In genomic region chr20:25039697-25040437, GRCh38 we compare ENCODE assay signal across 9 cellular contexts. TPM values are rescaled to one million over a fixed set of nuclear protein-coding genes. Genes with fewer than 3 reads are reported as not detected.
DNase-seq lines count a peak whose midpoint lies in the region; ATAC-seq and TF ChIP-seq lines count a peak whose summit lies in the region.
"Had no signal": no experiment of that assay in that cellular context is flagged by ENCODE, and none has a peak within 500 bp of the region (broad histone marks: within the 10 kb centered on the region; RNA-seq: fewer than 3 reads in every experiment).

No MANE protein-coding gene starts in this region.

- 1 to 2% methylated on average over 9 of the region's 9 CpGs for WGBS in aorta, 2 donors

- H3K4me3 ChIP-seq in mucosa of rectum (ENCODE audit: low read length in 2 of 2), result no peak overlapping the region
- no peak overlapping the region for H3K4me3 ChIP-seq in aorta (ENCODE audit: low read length in 2 of 2)
- no peak overlapping the region for H3K4me3 ChIP-seq in brain microvascular endothelial cell (ENCODE audit: low read depth, low read length)

- no peak for ATAC-seq in activated naive CD8-positive, alpha-beta T cell treated with anti-CD3 and anti-CD28 coated beads, Interleukin-2, amount 50 U/mL, for 24 hours
- ATAC-seq in esophagus mucosa (peak; percentile 35), aorta (ENCODE audit: low FRiP score) (peak; percentile 84), WTC11 (no peak)

- intact Hi-C loops in aorta (cut with DNase I), result loop anchor here in 1 of 2 donors (2.0 to 5.0 kb wide), 2 partner anchors 17 to 197 kb away; no protein-coding TSS in a partner anchor

- POLR2A ChIA-PET in WTC11 (lab: Charles Lee), result no interaction called here

- H3K36me3 ChIP-seq in mucosa of rectum (ENCODE audit: control insufficient read depth in 2 of 2, insufficient read depth in 2 of 2, low read length in 2 of 2), result peaks cover 0 to 5% of the 10 kb centered on the region in 2 donors
- H3K36me3 ChIP-seq in aorta (ENCODE audit: control insufficient read depth in 1 of 2, insufficient read depth in 2 of 2, low read length in 1 of 2), result no peaks in the 10 kb centered on the region
- H3K36me3 ChIP-seq in brain microvascular endothelial cell (replicated peaks), result no peaks in the 10 kb centered on the region

- H3K9me3 ChIP-seq in mucosa of rectum (ENCODE audit: control insufficient read depth in 2 of 2, low read length in 2 of 2) (no peaks in the 10 kb centered on the region), aorta (ENCODE audit: control insufficient read depth, low read length) (no peaks in the 10 kb centered on the region)

- CTCF ChIA-PET in WTC11 (lab: Charles Lee), result interaction anchor here (1.0 kb wide), 1 partner anchor 26 kb away, joined by 3 read pairs; no protein-coding TSS in a partner anchor

- no peaks in the 10 kb centered on the region for H3K27me3 Mint-ChIP-seq in activated naive CD8-positive, alpha-beta T cell treated with anti-CD3 and anti-CD28 coated beads for 36 hours
- H3K27me3 Mint-ChIP-seq in activated naive CD8-positive, alpha-beta T cell treated with anti-CD3 and anti-CD28 coated beads, Interleukin-2, amount 50 U/mL, for 24 hours, result no peaks in the 10 kb centered on the region
- no peaks in the 10 kb centered on the region; the same call in 1 of the 2 replicates for H3K27me3 Mint-ChIP-seq in WTC11 (ENCODE audit: low read depth)
- H3K27me3 Mint-ChIP-seq: activated CD4-positive, alpha-beta T cell treated with anti-CD3 and anti-CD28 coated beads, Interleukin-2, amount 10 ng/mL, durations not matched to agents 7 days and 5 days had no signal

- peaks cover 73 to 74% of the 10 kb centered on the region in 2 donors for H3K4me1 ChIP-seq in mucosa of rectum (ENCODE audit: control insufficient read depth in 2 of 2, insufficient read depth in 2 of 2, low read length in 2 of 2)
- peaks cover 0 to 11% of the 10 kb centered on the region in 2 donors for H3K4me1 ChIP-seq in aorta (ENCODE audit: control insufficient read depth in 1 of 2, insufficient read depth in 2 of 2, low read length in 2 of 2)

- peak overlapping the region; percentile 59 to 64 for H3K27ac ChIP-seq in mucosa of rectum (ENCODE audit: low read depth in 2 of 2, low read length in 2 of 2)
- peak overlapping the region; percentile 92 to 93 for H3K27ac ChIP-seq in aorta (ENCODE audit: low read depth in 1 of 2, low read length in 2 of 2)
- H3K27ac ChIP-seq in brain microvascular endothelial cell, result no peak overlapping the region

- no peaks in the 10 kb centered on the region for H3K9me3 Mint-ChIP-seq in activated naive CD8-positive, alpha-beta T cell treated with anti-CD3 and anti-CD28 coated beads for 36 hours
- no peaks in the 10 kb centered on the region for H3K9me3 Mint-ChIP-seq in activated naive CD8-positive, alpha-beta T cell treated with anti-CD3 and anti-CD28 coated beads, Interleukin-2, amount 50 U/mL, for 24 hours
- H3K9me3 Mint-ChIP-seq in WTC11, result no peaks in the 10 kb centered on the region
- H3K9me3 Mint-ChIP-seq: activated CD4-positive, alpha-beta T cell treated with anti-CD3 and anti-CD28 coated beads, Interleukin-2, amount 10 ng/mL, durations not matched to agents 7 days and 5 days had no signal

- peaks cover 53% of the 10 kb centered on the region for H3K4me1 Mint-ChIP-seq in activated naive CD8-positive, alpha-beta T cell treated with anti-CD3 and anti-CD28 coated beads for 36 hours
- H3K4me1 Mint-ChIP-seq in activated naive CD8-positive, alpha-beta T cell treated with anti-CD3 and anti-CD28 coated beads, Interleukin-2, amount 50 U/mL, for 24 hours, result peaks cover 57% of the 10 kb centered on the region
- H3K4me1 Mint-ChIP-seq in WTC11, result peaks cover 5% of the 10 kb centered on the region

- H3K9ac ChIP-seq in mucosa of rectum (ENCODE audit: low read depth in 1 of 2, low read length in 2 of 2), result peak overlapping the region in 1 of 2 donors; percentile 11

- H3K27me3 ChIP-seq in mucosa of rectum (ENCODE audit: control insufficient read depth in 2 of 2, insufficient read depth in 2 of 2, low read length in 2 of 2), result no peaks in the 10 kb centered on the region
- no peaks in the 10 kb centered on the region for H3K27me3 ChIP-seq in aorta (ENCODE audit: control insufficient read depth in 1 of 2, insufficient read depth in 2 of 2, low read length in 1 of 2)
- H3K27me3 ChIP-seq in brain microvascular endothelial cell (replicated peaks), result no peaks in the 10 kb centered on the region

- TF ChIP-seq CTCF in brain microvascular endothelial cell (IDR thresholded peaks at IDR 0.05; ENCODE audit: low read depth, low read length, missing control alignments) (no peak), WTC11 (IDR thresholded peaks at IDR 0.05) (no peak)

- H3K27ac Mint-ChIP-seq in activated naive CD8-positive, alpha-beta T cell treated with anti-CD3 and anti-CD28 coated beads for 36 hours, result peak overlapping the region; percentile 23
- no peak overlapping the region for H3K27ac Mint-ChIP-seq in activated naive CD8-positive, alpha-beta T cell treated with anti-CD3 and anti-CD28 coated beads, Interleukin-2, amount 50 U/mL, for 24 hours
- no peak overlapping the region for H3K27ac Mint-ChIP-seq in WTC11
- H3K27ac Mint-ChIP-seq: activated CD4-positive, alpha-beta T cell treated with anti-CD3 and anti-CD28 coated beads, Interleukin-2, amount 10 ng/mL, durations not matched to agents 7 days and 5 days had no signal

- in situ Hi-C loops in brain microvascular endothelial cell (cut with HindIII; ENCODE audit: low pct_ligation_motif_present, low sequenced_read_pairs), result no loop called here

- H3K36me3 Mint-ChIP-seq in activated naive CD8-positive, alpha-beta T cell treated with anti-CD3 and anti-CD28 coated beads for 36 hours, result peaks cover 3% of the 10 kb centered on the region
- no peaks in the 10 kb centered on the region for H3K36me3 Mint-ChIP-seq in activated naive CD8-positive, alpha-beta T cell treated with anti-CD3 and anti-CD28 coated beads, Interleukin-2, amount 50 U/mL, for 24 hours (ENCODE audit: low read depth)
- H3K36me3 Mint-ChIP-seq in WTC11, result no peaks in the 10 kb centered on the region

- H3K4me3 Mint-ChIP-seq in activated naive CD8-positive, alpha-beta T cell treated with anti-CD3 and anti-CD28 coated beads for 36 hours, result no peak overlapping the region
- no peak overlapping the region for H3K4me3 Mint-ChIP-seq in activated naive CD8-positive, alpha-beta T cell treated with anti-CD3 and anti-CD28 coated beads, Interleukin-2, amount 50 U/mL, for 24 hours
- H3K4me3 Mint-ChIP-seq in WTC11, result no peak overlapping the region
- H3K4me3 Mint-ChIP-seq: activated CD4-positive, alpha-beta T cell treated with anti-CD3 and anti-CD28 coated beads, Interleukin-2, amount 10 ng/mL, durations not matched to agents 7 days and 5 days had no signal

- DNase-seq in activated naive CD8-positive, alpha-beta T cell treated with anti-CD3 and anti-CD28 coated beads for 36 hours, result no peak
- DNase-seq in activated naive CD8-positive, alpha-beta T cell treated with anti-CD3 and anti-CD28 coated beads, Interleukin-2, amount 50 U/mL, for 24 hours, result no peak
- DNase-seq in aorta, result peak; percentile 86 to 92
- no peak for DNase-seq in brain microvascular endothelial cell
- no peak for DNase-seq in CD1c-positive myeloid dendritic cell (ENCODE audit: extremely low spot score)
- no peak for DNase-seq in WTC11 (ENCODE audit: low spot score)
- DNase-seq: activated CD4-positive, alpha-beta T cell treated with anti-CD3 and anti-CD28 coated beads, Interleukin-2, amount 10 ng/mL, durations not matched to agents 7 days and 5 days had no signal

TF ChIP-seq in WTC11, 78 proteins besides CTCF, POLR2A, EP300 and RAD21 (continues in another document):
- TF ChIP-seq NR1H2 (CRISPR knock-in tag; IDR thresholded peaks at IDR 0.05) (no peak), ERG (CRISPR knock-in tag; IDR thresholded peaks at IDR 0.05) (no peak), TEAD4 (CRISPR knock-in tag; IDR thresholded peaks at IDR 0.05) (no peak), ZNF416 (CRISPR knock-in tag; IDR thresholded peaks at IDR 0.05) (no peak), HMGXB4 (CRISPR knock-in tag; IDR thresholded peaks at IDR 0.05) (no peak)

RNA-seq across cellular contexts. Expression of gene ACSS1, which starts 18.1 kb away (rescaled TPM):
- 10 to 100 TPM; 14.3 to 14.5 TPM for total RNA-seq in activated naive CD8-positive, alpha-beta T cell treated with anti-CD3 and anti-CD28 coated beads for 36 hours
- total RNA-seq in esophagus mucosa, result 6.7 TPM
- 10 to 100 TPM; 14.8 to 23.4 TPM for total RNA-seq in aorta
- 10 to 100 TPM in 1 of 2 donors, 1 to 10 TPM in 1; 7.6 to 21.8 TPM for polyA plus RNA-seq in aorta
- 1.5 to 2.7 TPM (median 2.4 TPM) in 3 replicates for total RNA-seq in WTC11 (2021)

RNA-seq across cellular contexts. Expression of gene VSX1, which starts 42.1 kb away (rescaled TPM):
- total RNA-seq in activated naive CD8-positive, alpha-beta T cell treated with anti-CD3 and anti-CD28 coated beads for 36 hours, result not detected
- total RNA-seq in esophagus mucosa (not detected), aorta (not detected), WTC11 (2021) (0.23 TPM in 1 of 3 replicates, not detected in the others)
- polyA plus RNA-seq in aorta, result not detected
- total RNA-seq: activated CD4-positive, alpha-beta T cell treated with anti-CD3 and anti-CD28 coated beads, Interleukin-2, amount 10 ng/mL, durations not matched to agents 7 days and 5 days had no signal

RNA-seq across cellular contexts. Expression of gene APMAP, which starts 47.3 kb away (rescaled TPM):
- 10 to 100 TPM; 47.9 to 48.8 TPM for total RNA-seq in activated naive CD8-positive, alpha-beta T cell treated with anti-CD3 and anti-CD28 coated beads for 36 hours
- total RNA-seq in esophagus mucosa (26.1 TPM), aorta (10 to 100 TPM; 43.8 to 54.1 TPM), WTC11 (2021) (55.3 to 64.4 TPM (median 62.1 TPM) in 3 replicates)
- 10 to 100 TPM; 23.4 to 37.8 TPM for polyA plus RNA-seq in aorta

Comparison
In these comparisons a context has a peak if more than half of its experiments do, and no peak if none do; other contexts are left out.
1. DNase-seq: peak in aorta (2 of 2); none in activated naive CD8-positive, alpha-beta T cell treated with anti-CD3 and anti-CD28 coated beads for 36 hours (single experiment), activated naive CD8-positive, alpha-beta T cell treated with anti-CD3 and anti-CD28 coated beads, Interleukin-2, amount 50 U/mL, for 24 hours (single experiment), brain microvascular endothelial cell (single experiment), CD1c-positive myeloid dendritic cell (single experiment) and WTC11 (single experiment).
2. ATAC-seq: peak in esophagus mucosa (single experiment) and aorta (single experiment); none in activated naive CD8-positive, alpha-beta T cell treated with anti-CD3 and anti-CD28 coated beads, Interleukin-2, amount 50 U/mL, for 24 hours (single experiment) and WTC11 (single experiment).